Comparison of ENCODE assay signal across 8 cellular contexts in genomic region chr7:140674899-140675701, GRCh38. TPM values are rescaled to one million over a fixed set of nuclear protein-coding genes. Genes with fewer than 3 reads are reported as not detected.
DNase-seq lines count a peak whose midpoint lies in the region; ATAC-seq, FAIRE-seq and TF ChIP-seq lines count a peak whose summit lies in the region.

No MANE protein-coding gene starts in this region.

- ATAC-seq in HG03520 (IDR thresholded peaks at IDR 0.05; ENCODE audit: unreplicated experiment), result no peak

- intact Hi-C loops in testis (cut with DNase I; ENCODE audit: low total_unique reads), result no loop called here
- intact Hi-C loops in stomach (cut with DNase I; ENCODE audit: low total_unique reads), result no loop called here

- no peak overlapping the region for H2AFZ ChIP-seq in MM.1S (ENCODE audit: low read length)
- H2AFZ ChIP-seq in keratinocyte (ENCODE audit: control insufficient read depth, low read length), result no peak overlapping the region

- no peaks in the 10 kb centered on the region for H3K79me2 ChIP-seq in MM.1S (ENCODE audit: low read length)
- no peaks in the 10 kb centered on the region for H3K79me2 ChIP-seq in keratinocyte (ENCODE audit: control insufficient read depth, insufficient read depth, low read length)

- in situ Hi-C loops in astrocyte of the cerebellum (cut with HindIII; ENCODE audit: low sequenced_read_pairs), result no loop called here

- peak overlapping the region; percentile 95 for H3K4me2 ChIP-seq in MM.1S (ENCODE audit: low read depth, low read length)
- H3K4me2 ChIP-seq in keratinocyte (ENCODE audit: control insufficient read depth, extremely low read depth, insufficient read depth, low read depth, low read length), result peak overlapping the region; percentile 3

- dilution Hi-C loops in keratinocyte (cut with MboI; ENCODE audit: extremely low pct_ligation_motif_present, low sequenced_read_pairs), result no loop called here

- no peaks in the 10 kb centered on the region for H3K9me2 ChIP-seq in MM.1S (replicated peaks; ENCODE audit: insufficient read depth, low read length)

- peak; percentile 57 for DNase-seq in activated effector memory CD4-positive, alpha-beta T cell treated with anti-CD3 and anti-CD28 coated beads, Interleukin-2, amount 50 U/mL, for 16 hours
- no peak for DNase-seq in activated effector memory CD4-positive, alpha-beta T cell treated with Interleukin-2 at 50 U/mL for 16 hours
- DNase-seq in MM.1S (peak; percentile 29), astrocyte of the cerebellum (ENCODE audit: low read depth) (peak; percentile 12), keratinocyte (ENCODE audit: low read depth, low spot score) (no peak), testis (peak; percentile 47), stomach (no peak)

- WGBS in testis, 2 donors, result 56 to 59% methylated on average over 8 of the region's 8 CpGs
- WGBS in stomach, 5 donors, result 62 to 64% (median 63%) methylated on average over 8 of the region's 8 CpGs

- peak overlapping the region; percentile 74; the same call in 1 of the 2 replicates for H3K27ac ChIP-seq in MM.1S (ENCODE audit: low read length)
- H3K27ac ChIP-seq in keratinocyte (ENCODE audit: control insufficient read depth, insufficient read depth, low read length), result no peak overlapping the region
- H3K27ac ChIP-seq in testis, result no peak overlapping the region
- peak overlapping the region in 2 of 5 donors; percentile 3 to 34 for H3K27ac ChIP-seq in stomach

- H3K9ac ChIP-seq in MM.1S (ENCODE audit: low read length) (no peak overlapping the region), keratinocyte (ENCODE audit: control insufficient read depth, extremely low read depth, insufficient read depth, low read length) (no peak overlapping the region)

- H3K4me3 ChIP-seq in MM.1S (ENCODE audit: low read length) (no peak overlapping the region), astrocyte of the cerebellum (ENCODE audit: low read depth, low read length) (no peak overlapping the region), keratinocyte (ENCODE audit: control insufficient read depth in 2 of 3, extremely low read depth in 1 of 3, insufficient read depth in 2 of 3, low read depth in 1 of 3, low read length in 3 of 3) (no peak overlapping the region), testis (no peak overlapping the region), stomach (no peak overlapping the region)

- H3K9me1 ChIP-seq in keratinocyte (ENCODE audit: control insufficient read depth, extremely low read depth, insufficient read depth, low read length), result no peaks in the 10 kb centered on the region

- H3K27me3 ChIP-seq in MM.1S (replicated peaks; ENCODE audit: insufficient read depth, low read length), result no peaks in the 10 kb centered on the region
- no peaks in the 10 kb centered on the region for H3K27me3 ChIP-seq in keratinocyte (ENCODE audit: control insufficient read depth, extremely low read depth, insufficient read depth, low read length)
- no peaks in the 10 kb centered on the region for H3K27me3 ChIP-seq in testis
- no peaks in the 10 kb centered on the region for H3K27me3 ChIP-seq in stomach

- H3F3A ChIP-seq in MM.1S (ENCODE audit: insufficient read depth, low read length), result peaks cover 28% of the 10 kb centered on the region

- no peaks in the 10 kb centered on the region for H3K36me3 ChIP-seq in MM.1S (replicated peaks; ENCODE audit: insufficient read depth, low read length)
- H3K36me3 ChIP-seq in keratinocyte (ENCODE audit: control insufficient read depth in 2 of 2, extremely low read depth in 1 of 2, insufficient read depth in 2 of 2, low read length in 2 of 2), result peaks cover 3 to 8% of the 10 kb centered on the region in 2 experiments
- no peaks in the 10 kb centered on the region for H3K36me3 ChIP-seq in testis (ENCODE audit: low read depth, missing control alignments)
- peaks cover 5 to 32% (median 25%) of the 10 kb centered on the region in 4 donors for H3K36me3 ChIP-seq in stomach

- H4K20me1 ChIP-seq in MM.1S (ENCODE audit: insufficient read depth, low read length) (no peaks in the 10 kb centered on the region), keratinocyte (ENCODE audit: control insufficient read depth, extremely low read depth, insufficient read depth, low read length) (no peaks in the 10 kb centered on the region)

- TF ChIP-seq CTCF in MM.1S (IDR thresholded peaks at IDR 0.05; ENCODE audit: low read length), result peak; percentile 26
- peak; percentile 54 for TF ChIP-seq CTCF in astrocyte of the cerebellum (IDR thresholded peaks at IDR 0.05; ENCODE audit: low read depth, low read length, missing control alignments)
- peak in 2 of 3 experiments; percentile 10 to 54 for TF ChIP-seq CTCF in keratinocyte (optimal IDR thresholded peaks at IDR 0.05 in 1 of 3, IDR thresholded peaks at IDR 0.05 in 1 of 3, conservative IDR thresholded peaks at IDR 0.05 in 1 of 3; ENCODE audit: extremely low read depth in 1 of 3, insufficient read depth in 2 of 3, low read length in 3 of 3)
- TF ChIP-seq CTCF in testis (IDR thresholded peaks at IDR 0.05), result no peak
- no peak for TF ChIP-seq CTCF in stomach (IDR thresholded peaks at IDR 0.05)

- no peak for FAIRE-seq in keratinocyte (lab: Jason Lieb, UNC)

- TF ChIP-seq POLR2A in testis (IDR thresholded peaks at IDR 0.05) (no peak), stomach (IDR thresholded peaks at IDR 0.05) (no peak)

- H3K9me3 ChIP-seq in MM.1S (replicated peaks; ENCODE audit: insufficient read depth, low read length), result no peaks in the 10 kb centered on the region
- H3K9me3 ChIP-seq in keratinocyte (ENCODE audit: control insufficient read depth, low read depth, low read length), result no peaks in the 10 kb centered on the region
- H3K9me3 ChIP-seq in testis, result no peaks in the 10 kb centered on the region
- no peaks in the 10 kb centered on the region for H3K9me3 ChIP-seq in stomach

- TF ChIP-seq EP300 in stomach (IDR thresholded peaks at IDR 0.05), result no peak

- H3K4me1 ChIP-seq in MM.1S (ENCODE audit: low read length), result peaks cover 38% of the 10 kb centered on the region
- peaks cover 16% of the 10 kb centered on the region for H3K4me1 ChIP-seq in keratinocyte (ENCODE audit: control insufficient read depth, extremely low read depth, insufficient read depth, low read length)
- no peaks in the 10 kb centered on the region for H3K4me1 ChIP-seq in testis
- H3K4me1 ChIP-seq in stomach, result peaks cover 25 to 38% (median 32%) of the 10 kb centered on the region in 4 donors

RNA-seq across cellular contexts. Expression of gene ADCK2, which starts 2.4 kb away (rescaled TPM):
- polyA plus RNA-seq in keratinocyte (9.4 to 13.0 TPM (median 9.5 TPM) in 3 replicates), testis (ENCODE audit: insufficient read depth, low read depth, low replicate concordance) (12.9 TPM), stomach (10 to 100 TPM in 2 of 3 donors, 1 to 10 TPM in 1; 8.7 to 20.9 (median 10.5) TPM)
- polyA plus RNA-seq in keratinocyte (2011; ENCODE audit: low read depth), result 7.4 TPM
- polyA plus RNA-seq in keratinocyte (2011; cell fraction: cytosol; rRNA removed), result 8.2 and 9.2 TPM in 2 replicates
- 9.9 and 10.2 TPM in 2 replicates for polyA plus RNA-seq in keratinocyte (2011; cell fraction: nucleus; rRNA removed)
- 14.9 and 15.6 TPM in 2 replicates for polyA plus RNA-seq in keratinocyte (2012; ENCODE audit: low replicate concordance)
- 8.1 to 18.6 TPM (median 12.9 TPM) in 3 replicates for polyA minus RNA-seq in keratinocyte
- 11.3 TPM for polyA minus RNA-seq in keratinocyte (2011; cell fraction: cytosol; rRNA and poly(A)+ RNA removed)
- 5.9 and 6.3 TPM in 2 replicates for polyA minus RNA-seq in keratinocyte (2011; cell fraction: nucleus; rRNA and poly(A)+ RNA removed)
- total RNA-seq in testis (10 to 100 TPM; 20.4 to 21.2 TPM), stomach (10 to 100 TPM in 4 of 5 donors, 1 to 10 TPM in 1; 2.7 to 62.3 (median 22.0) TPM)

RNA-seq across cellular contexts. Expression of gene NDUFB2, which starts 21.4 kb away (rescaled TPM):
- polyA plus RNA-seq in keratinocyte (338 to 495 TPM (median 379 TPM) in 3 replicates), testis (ENCODE audit: insufficient read depth, low read depth, low replicate concordance) (180 TPM), stomach (100 to 1,000 TPM; 311 to 608 (median 464) TPM)
- polyA plus RNA-seq in keratinocyte (2011; ENCODE audit: low read depth), result 63.9 TPM
- polyA plus RNA-seq in keratinocyte (2011; cell fraction: cytosol; rRNA removed), result 236 and 305 TPM in 2 replicates
- 101 and 194 TPM in 2 replicates for polyA plus RNA-seq in keratinocyte (2011; cell fraction: nucleus; rRNA removed)
- polyA plus RNA-seq in keratinocyte (2012; ENCODE audit: low replicate concordance), result 209 and 336 TPM in 2 replicates
- 52.8 to 96.1 TPM (median 58.3 TPM) in 3 replicates for polyA minus RNA-seq in keratinocyte
- polyA minus RNA-seq in keratinocyte (2011; cell fraction: cytosol; rRNA and poly(A)+ RNA removed), result 112 TPM
- polyA minus RNA-seq in keratinocyte (2011; cell fraction: nucleus; rRNA and poly(A)+ RNA removed), result 14.7 and 17.1 TPM in 2 replicates
- total RNA-seq in testis (100 to 1,000 TPM; 187 to 292 TPM), stomach (100 to 1,000 TPM in 1 of 5 donors, 10 to 100 TPM in 4; 25.2 to 104 (median 89.3) TPM)

RNA-seq across cellular contexts. Expression of gene DENND2A, which starts 34.5 kb away (rescaled TPM):
- polyA plus RNA-seq in keratinocyte, result 0.95 to 5.1 TPM (median 1.8 TPM) in 3 replicates
- polyA plus RNA-seq in keratinocyte (2011; ENCODE audit: low read depth), result not detected
- 2.5 and 2.8 TPM in 2 replicates for polyA plus RNA-seq in keratinocyte (2011; cell fraction: cytosol; rRNA removed)
- 2.8 and 4.3 TPM in 2 replicates for polyA plus RNA-seq in keratinocyte (2011; cell fraction: nucleus; rRNA removed)
- 0.07 and 4.7 TPM in 2 replicates for polyA plus RNA-seq in keratinocyte (2012; ENCODE audit: low replicate concordance)
- 2.8 to 4.1 TPM (median 3.6 TPM) in 3 replicates for polyA minus RNA-seq in keratinocyte
- polyA minus RNA-seq in keratinocyte (2011; cell fraction: cytosol; rRNA and poly(A)+ RNA removed), result 3.8 TPM
- 2.0 and 2.4 TPM in 2 replicates for polyA minus RNA-seq in keratinocyte (2011; cell fraction: nucleus; rRNA and poly(A)+ RNA removed)
- total RNA-seq in testis, result 1 to 10 TPM; 4.1 to 5.5 TPM
- 8.5 TPM for polyA plus RNA-seq in testis (ENCODE audit: insufficient read depth, low read depth, low replicate concordance)
- 10 to 100 TPM in 1 of 5 donors, 1 to 10 TPM in 4; 4.1 to 17.8 (median 6.2) TPM for total RNA-seq in stomach
- polyA plus RNA-seq in stomach, result 10 to 100 TPM in 1 of 3 donors, 1 to 10 TPM in 2; 1.8 to 11.5 (median 8.3) TPM

Comparison
In these comparisons a context has a peak if more than half of its experiments do, and no peak if none do; other contexts are left out.
1. DNase-seq: peak in activated effector memory CD4-positive, alpha-beta T cell treated with anti-CD3 and anti-CD28 coated beads, Interleukin-2, amount 50 U/mL, for 16 hours (single experiment), MM.1S (single experiment), astrocyte of the cerebellum (single experiment) and testis (single experiment); none in activated effector memory CD4-positive, alpha-beta T cell treated with Interleukin-2 at 50 U/mL for 16 hours (single experiment), keratinocyte (single experiment) and stomach (single experiment).
2. CTCF ChIP-seq: peak in MM.1S (single experiment), astrocyte of the cerebellum (single experiment) and keratinocyte (2 of 3); none in testis (0 of 3) and stomach (0 of 7).